In genomic region chr12:89098390-89099102, GRCh38 we compare ENCODE assay signal across 13 cellular contexts.
DNase-seq lines count a peak whose midpoint lies in the region; ATAC-seq and TF ChIP-seq lines count a peak whose summit lies in the region.
"Had no signal": no experiment of that assay in that cellular context is flagged by ENCODE, and none has a peak within 500 bp of the region (broad histone marks: within the 10 kb centered on the region; RNA-seq: fewer than 3 reads in every experiment).

No MANE protein-coding gene starts in this region.

- no peaks in the 10 kb centered on the region for H3K4me1 Mint-ChIP-seq in stimulated activated memory B cell treated with anti-CD40 and anti-IgM and Interleukin-4, amounts not matched to agents 10 μg/mL and 1 μg/mL and 100 μg/mL, for 72 hours

- 20 to 21% methylated on average over 13 of the region's 13 CpGs for WGBS in ectodermal cell, 2 experiments
- WGBS in prostate gland = 71% methylated on average over 13 of the region's 13 CpGs

- H3K4me3 ChIP-seq in DND-41 (ENCODE audit: low read depth in 1 of 2, low read length in 2 of 2) (no peak overlapping the region), ectodermal cell (ENCODE audit: insufficient read depth, low read depth, low read length) (peak overlapping the region; percentile 8), prostate gland (no peak overlapping the region)
- H3K4me3 ChIP-seq: lower lobe of right lung had no signal

- no peaks in the 10 kb centered on the region for H3K36me3 ChIP-seq in DND-41 (ENCODE audit: insufficient read depth, low read length)
- no peaks in the 10 kb centered on the region for H3K36me3 ChIP-seq in ectodermal cell (ENCODE audit: control insufficient read depth, insufficient read depth, low read length)
- H3K36me3 ChIP-seq in prostate gland = no peaks in the 10 kb centered on the region
- H3K36me3 ChIP-seq: lower lobe of right lung had no signal

- TF ChIP-seq POLR2A in prostate gland (IDR thresholded peaks at IDR 0.05) = no peak

- H3K4me1 ChIP-seq in DND-41 (ENCODE audit: insufficient read depth, low read length) (peaks cover 23% of the 10 kb centered on the region), ectodermal cell (ENCODE audit: control insufficient read depth, insufficient read depth, low read length) (peaks cover 21% of the 10 kb centered on the region), prostate gland (replicated peaks) (no peaks in the 10 kb centered on the region)
- H3K4me1 ChIP-seq: lower lobe of right lung had no signal

- H3K4me2 ChIP-seq in DND-41 (ENCODE audit: insufficient read depth, low read length) = no peak overlapping the region

- H3K36me3 Mint-ChIP-seq in stimulated activated memory B cell treated with anti-CD40 and anti-IgM and Interleukin-4, amounts not matched to agents 10 μg/mL and 1 μg/mL and 100 μg/mL, for 72 hours = no peaks in the 10 kb centered on the region

- H3K27me3 ChIP-seq in DND-41 (ENCODE audit: insufficient read depth, low read length, poor library complexity) (no peaks in the 10 kb centered on the region), ectodermal cell (ENCODE audit: control insufficient read depth, insufficient read depth, low read length, poor library complexity, severe bottlenecking) (no peaks in the 10 kb centered on the region), prostate gland (replicated peaks; ENCODE audit: insufficient read depth) (no peaks in the 10 kb centered on the region)

- DNase-seq in DND-41 (peak; percentile 20), NCI-H2107 treated with DMSO at 0.1 percent for 48 hours (lab: John Stamatoyannopoulos, UW; ENCODE audit: unreplicated experiment) (peak; percentile 67), left kidney (ENCODE audit: low read depth, low spot score) (peak; percentile 70), prostate gland (ENCODE audit: low spot score) (no peak), NCI-H1694 treated with DMSO at 0.1 percent for 48 hours (lab: John Stamatoyannopoulos, UW) (no peak)
- DNase-seq: activated CD8-positive, alpha-beta memory T cell treated with anti-CD3 and anti-CD28 coated beads, Interleukin-2, amount 50 U/mL, for 4 hours; KG1; lower lobe of right lung; T-helper 9 cell had no signal

- no peaks in the 10 kb centered on the region for H3K79me2 ChIP-seq in DND-41 (ENCODE audit: insufficient read depth, low read length)

- no peaks in the 10 kb centered on the region for H4K20me1 ChIP-seq in DND-41 (ENCODE audit: insufficient read depth, low read length)

- no peak overlapping the region for H3K27ac Mint-ChIP-seq in stimulated activated memory B cell treated with anti-CD40 and anti-IgM and Interleukin-4, amounts not matched to agents 10 μg/mL and 1 μg/mL and 100 μg/mL, for 72 hours

- intact Hi-C loops in prostate gland (cut with DNase I) = no loop called here

- no peaks in the 10 kb centered on the region for H3K9me3 Mint-ChIP-seq in stimulated activated memory B cell treated with anti-CD40 and anti-IgM and Interleukin-4, amounts not matched to agents 10 μg/mL and 1 μg/mL and 100 μg/mL, for 72 hours

- no peaks in the 10 kb centered on the region for H3K27me3 Mint-ChIP-seq in stimulated activated memory B cell treated with anti-CD40 and anti-IgM and Interleukin-4, amounts not matched to agents 10 μg/mL and 1 μg/mL and 100 μg/mL, for 72 hours

- ATAC-seq in DND-41 (ENCODE audit: insufficient read depth, low read depth) (no peak), GM18517 (IDR thresholded peaks at IDR 0.05; ENCODE audit: unreplicated experiment) (no peak)
- no peak for ATAC-seq in stimulated activated memory B cell treated with anti-CD40 and anti-IgM and Interleukin-4, amounts not matched to agents 10 μg/mL and 1 μg/mL and 100 μg/mL, for 72 hours
- ATAC-seq: lower lobe of right lung had no signal

- H3K9me3 ChIP-seq in DND-41 (ENCODE audit: insufficient read depth, low read length, severe bottlenecking) (no peaks in the 10 kb centered on the region), ectodermal cell (ENCODE audit: control insufficient read depth, low read length) (no peaks in the 10 kb centered on the region), prostate gland (no peaks in the 10 kb centered on the region)
- H3K9me3 ChIP-seq: lower lobe of right lung had no signal

- H3K27ac ChIP-seq in DND-41 (ENCODE audit: low read length) = no peak overlapping the region
- H3K27ac ChIP-seq in ectodermal cell (ENCODE audit: insufficient read depth, low read depth, low read length, poor library complexity, severe bottlenecking) = peak overlapping the region; percentile 2
- no peak overlapping the region for H3K27ac ChIP-seq in prostate gland
- H3K27ac ChIP-seq: C4-2B, lower lobe of right lung had no signal

- no peak overlapping the region for H3K4me3 Mint-ChIP-seq in stimulated activated memory B cell treated with anti-CD40 and anti-IgM and Interleukin-4, amounts not matched to agents 10 μg/mL and 1 μg/mL and 100 μg/mL, for 72 hours

- H3K9ac ChIP-seq in DND-41 (ENCODE audit: low read depth, low read length) = no peak overlapping the region

- H2AFZ ChIP-seq in DND-41 (ENCODE audit: low read depth, low read length) = no peak overlapping the region

- TF ChIP-seq CTCF in DND-41 (IDR thresholded peaks at IDR 0.05; ENCODE audit: borderline replicate concordance, extremely low read depth, low read length, poor library complexity, severe bottlenecking) = no peak
- no peak for TF ChIP-seq CTCF in prostate gland (IDR thresholded peaks at IDR 0.05)

Comparison
In these comparisons a context has a peak if more than half of its experiments do, and no peak if none do; other contexts are left out.
1. DNase-seq: peak in DND-41 (single experiment), NCI-H2107 treated with DMSO at 0.1 percent for 48 hours (single experiment) and left kidney (single experiment); none in prostate gland (single experiment) and NCI-H1694 treated with DMSO at 0.1 percent for 48 hours (single experiment).